28 cellular contexts compared by ENCODE assay signal in the genomic region with DNA sequence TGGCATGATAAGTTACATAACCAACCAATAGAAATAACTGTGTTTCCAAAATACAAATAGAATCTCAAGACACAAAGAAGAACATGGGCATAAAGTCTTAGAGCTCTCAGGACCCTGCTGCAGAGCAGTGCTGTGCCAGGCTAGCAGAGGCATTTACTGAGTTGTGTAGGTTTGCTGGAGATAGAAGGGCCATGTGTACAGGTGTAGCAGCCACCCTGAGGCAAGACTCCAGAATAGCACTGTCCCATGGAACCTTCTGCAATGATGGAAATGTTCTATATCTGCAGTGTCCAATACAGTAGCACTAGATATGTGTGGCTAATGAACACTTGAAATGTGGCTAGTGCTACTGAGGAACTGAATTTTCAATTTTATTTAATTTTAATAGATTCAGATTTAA.
"Had no signal": no experiment of that assay in that cellular context is flagged by ENCODE, and none has a peak within 500 bp of the region (broad histone marks: within the 10 kb centered on the region; RNA-seq: fewer than 3 reads in every experiment).

No MANE protein-coding gene starts in this region.

- H3K4me1 ChIP-seq: colonic mucosa, gastrocnemius medialis, prostate gland, sigmoid colon, uterus had no signal

- DNase-seq: activated CD4-positive, alpha-beta memory T cell treated with anti-CD3 and anti-CD28 coated beads for 36 hours; activated CD4-positive, alpha-beta T cell treated with anti-CD3 and anti-CD28 coated beads for 4 hours; activated CD8-positive, alpha-beta memory T cell treated with anti-CD3 and anti-CD28 coated beads, Interleukin-2, amount 50 U/mL, for 4 hours; activated effector memory CD4-positive, alpha-beta T cell treated with anti-CD3 and anti-CD28 coated beads, Interleukin-2, amount 50 U/mL, for 16 hours; activated naive CD4-positive, alpha-beta T cell treated with anti-CD3 and anti-CD28 coated beads for 36 hours; activated naive CD8-positive, alpha-beta T cell treated with anti-CD3 and anti-CD28 coated beads, Interleukin-2, amount 10 ng/mL, durations not matched to agents 7 days and 5 days; activated T-cell treated with anti-CD3 and anti-CD28 coated beads, Interleukin-2, amount 50 U/mL, for 1 hour; cerebellar nuclear complex; colonic mucosa; effector CD8-positive, alpha-beta T cell; erythroblast; gastrocnemius medialis; glutamatergic neuron; left cardiac atrium; naive B cell; nephron progenitor cell; pancreas; retina; sigmoid colon; small intestine; stimulated activated CD4-positive, alpha-beta T cell treated with anti-CD3 and anti-CD28 coated beads, Interleukin-4, amount 100 ng/mL, for 24 hours; uterus had no signal

- H2AFZ ChIP-seq: hepatocyte had no signal

- H3K4me3 ChIP-seq: ascending aorta, cardiac muscle cell, colonic mucosa, gastrocnemius medialis, hepatocyte, pancreas, prostate gland, sigmoid colon, thoracic aorta, uterus had no signal

- H3K36me3 ChIP-seq: cardiac muscle cell, colonic mucosa, pancreas, prostate gland, sigmoid colon, uterus had no signal

- H3K9me3 ChIP-seq: ascending aorta, colonic mucosa, gastrocnemius medialis, pancreas, prostate gland, sigmoid colon, thoracic aorta, uterus had no signal

- H3K27ac ChIP-seq: ascending aorta, cardiac muscle cell, colonic mucosa, gastrocnemius medialis, hepatocyte, pancreas, prostate gland, sigmoid colon, uterus had no signal

- ATAC-seq: gastrocnemius medialis; left cardiac atrium; pancreas; stimulated activated effector memory CD8-positive, alpha-beta T cell treated with anti-CD3 and anti-CD28 coated beads, Interleukin-12 subunit alpha, Interleukin-12 subunit beta, amount 100 ng/mL, for 72 hours had no signal

- H3K4me2 ChIP-seq: hepatocyte had no signal

- H3K79me2 ChIP-seq: hepatocyte had no signal

- H3K27me3 ChIP-seq: ascending aorta, cardiac muscle cell, colonic mucosa, gastrocnemius medialis, hepatocyte, pancreas, sigmoid colon, uterus had no signal
